Comparison of ENCODE assay signal across 12 cellular contexts in the genomic region with DNA sequence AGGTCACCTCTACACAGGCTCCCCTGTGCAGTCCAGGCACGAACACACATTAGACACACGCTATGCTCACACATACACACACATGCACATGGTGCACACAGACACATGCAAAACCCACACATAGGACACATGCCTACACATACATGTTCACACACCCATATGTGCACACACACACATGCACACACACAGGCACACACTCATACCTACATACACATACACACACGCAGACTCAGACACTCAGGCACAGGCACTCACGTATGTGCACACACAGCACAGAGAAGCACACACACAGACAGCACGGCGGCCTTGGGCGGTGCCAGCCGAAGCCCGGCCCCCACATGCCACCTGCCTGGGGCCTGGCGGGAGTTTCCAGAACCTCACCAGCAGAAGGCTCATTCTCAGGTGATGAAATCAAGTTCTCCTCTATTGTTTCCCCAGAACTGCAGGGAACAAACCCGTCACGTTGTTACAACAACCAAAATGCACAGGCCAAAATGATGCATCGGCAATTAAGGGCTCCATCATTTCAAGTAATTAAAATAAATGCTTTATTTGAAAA. TPM values are rescaled to one million over a fixed set of nuclear protein-coding genes. Genes with fewer than 3 reads are reported as not detected.
DNase-seq lines count a peak whose midpoint lies in the region; ATAC-seq, FAIRE-seq and TF ChIP-seq lines count a peak whose summit lies in the region.
"Had no signal": no experiment of that assay in that cellular context is flagged by ENCODE, and none has a peak within 500 bp of the region (broad histone marks: within the 10 kb centered on the region; RNA-seq: fewer than 3 reads in every experiment).

No MANE protein-coding gene starts in this region.

- H3K27me3 ChIP-seq in right atrium auricular region (no peaks in the 10 kb centered on the region), K562 (ENCODE audit: control insufficient read depth in 2 of 2, insufficient read depth in 2 of 2, low read length in 2 of 2) (no peaks in the 10 kb centered on the region), prostate gland (replicated peaks; ENCODE audit: insufficient read depth) (no peaks in the 10 kb centered on the region)

- CTCF ChIA-PET in K562 (lab: Yijun Ruan, JAX; ENCODE audit: low intra/inter-chr PET ratio) = no interaction called here

- H3K27ac ChIP-seq in right atrium auricular region (no peak overlapping the region), K562 (ENCODE audit: extremely low read depth, low read depth, low read length) (no peak overlapping the region), prostate gland (no peak overlapping the region)

- H3K36me3 ChIP-seq in right atrium auricular region (no peaks in the 10 kb centered on the region), K562 (ENCODE audit: control insufficient read depth, insufficient read depth, low read length) (no peaks in the 10 kb centered on the region; the same call in 2 of the 3 replicates), prostate gland (no peaks in the 10 kb centered on the region)

- no peak for TF ChIP-seq EP300 in K562 (IDR thresholded peaks at IDR 0.05; ENCODE audit: low read length)

- H3K9ac ChIP-seq in K562 (ENCODE audit: insufficient read depth in 1 of 2, low read depth in 2 of 2, low read length in 2 of 2) = 0 out of 4 replicates have a peak overlapping the region, but pooled peaks of 1 of the 2 experiments have one; percentile 5

- WGBS in K562 (ENCODE audit: insufficient coverage, low coverage, missing lambda C conversion rate) = 84% methylated on average over 13 of the region's 13 CpGs
- WGBS in lower leg skin, 2 donors = 48 to 74% methylated on average over 13 of the region's 13 CpGs
- 89% methylated on average over 13 of the region's 13 CpGs for WGBS in prostate gland

- no peak for TF ChIP-seq RAD21 in K562 (CRISPR knock-in tag; conservative IDR thresholded peaks at IDR 0.05 in 1 of 2, IDR thresholded peaks at IDR 0.05 in 1 of 2)

- peak; percentile 40 for DNase-seq in right atrium auricular region (ENCODE audit: low spot score)
- DNase-seq in Right ventricle myocardium superior = no peak
- DNase-seq in K562 (ENCODE audit: extremely low read depth in 1 of 4, low spot score in 3 of 4) = no peak
- DNase-seq in lower leg skin (ENCODE audit: low spot score in 2 of 2) = peak; percentile 27 to 78
- no peak for DNase-seq in prostate gland (ENCODE audit: low spot score)
- no peak for DNase-seq in NCI-H2227 treated with DMSO at 0.1 percent for 48 hours (lab: John Stamatoyannopoulos, UW)
- DNase-seq in C1 segment of cervical spinal cord (lab: John Stamatoyannopoulos, UW) = no peak
- no peak for DNase-seq in NCI-H446 treated with DMSO at 0.1 percent for 48 hours (lab: John Stamatoyannopoulos, UW)
- DNase-seq: activated naive CD4-positive, alpha-beta T cell treated with anti-CD3 and anti-CD28 coated beads, Interleukin-2, amount 10 ng/mL, durations not matched to agents 7 days and 5 days; DMS 273 treated with DMSO at 0.1 percent for 48 hours; SIG-M5 had no signal

- intact Hi-C loops in Right ventricle myocardium superior (cut with DNase I) (no loop called here), K562 (cut with micrococcal nuclease) (no loop called here), lower leg skin (cut with DNase I; ENCODE audit: low total_unique reads) (no loop called here), prostate gland (cut with DNase I) (no loop called here)

- H3K4me1 ChIP-seq in right atrium auricular region (no peaks in the 10 kb centered on the region), K562 (replicated peaks in 1 of 2; ENCODE audit: control insufficient read depth in 2 of 2, insufficient read depth in 2 of 2, low read length in 2 of 2) (peaks cover 13 to 59% of the 10 kb centered on the region in 2 experiments; a peak in 4 of 5 replicates), prostate gland (replicated peaks) (no peaks in the 10 kb centered on the region)

- TF ChIP-seq CTCF in right atrium auricular region (IDR thresholded peaks at IDR 0.05) (no peak), K562 (IDR thresholded peaks at IDR 0.05 in 2 of 3, conservative IDR thresholded peaks at IDR 0.05 in 1 of 3; ENCODE audit: insufficient read depth in 2 of 3, low read depth in 1 of 3, low read length in 3 of 3) (no peak), lower leg skin (IDR thresholded peaks at IDR 0.05) (no peak), prostate gland (IDR thresholded peaks at IDR 0.05) (no peak)

- H4K20me1 ChIP-seq in K562 (replicated peaks; ENCODE audit: control insufficient read depth, insufficient read depth, low read length) = no peaks in the 10 kb centered on the region; the same call in 1 of the 2 replicates

- peaks cover 3% of the 10 kb centered on the region for H3K9me1 ChIP-seq in K562 (ENCODE audit: control insufficient read depth, insufficient read depth, low read length)

- no peaks in the 10 kb centered on the region for H3K79me2 ChIP-seq in K562 (ENCODE audit: control insufficient read depth, insufficient read depth, low read length)

- ATAC-seq in Right ventricle myocardium superior (ENCODE audit: poor library complexity) = no peak
- ATAC-seq in K562 = no peak

- POLR2A ChIA-PET in K562 (lab: Yijun Ruan, JAX) = interaction anchor here (0.6 to 16.0 kb wide), 3 partner anchors 8 to 31 kb away, joined by 5 to 247 read pairs (median 31); no protein-coding TSS in a partner anchor

- H3K4me3 ChIP-seq in right atrium auricular region (no peak overlapping the region), K562 (no peak overlapping the region), lower leg skin (ENCODE audit: low read depth, poor library complexity, severe bottlenecking) (no peak overlapping the region), prostate gland (no peak overlapping the region)

- H3K9me3 ChIP-seq in right atrium auricular region = no peaks in the 10 kb centered on the region
- no peaks in the 10 kb centered on the region; the same call in 1 of the 2 replicates for H3K9me3 ChIP-seq in K562 (replicated peaks; ENCODE audit: control insufficient read depth, insufficient read depth, low read depth, low read length)
- no peaks in the 10 kb centered on the region for H3K9me3 ChIP-seq in prostate gland

- no peak overlapping the region for H2AFZ ChIP-seq in K562 (ENCODE audit: low read depth, low read length)

- H3K4me2 ChIP-seq in K562 (ENCODE audit: insufficient read depth, low read length) = no peak overlapping the region

- TF ChIP-seq POLR2A in K562 (conservative IDR thresholded peaks at IDR 0.05) (no peak), lower leg skin (IDR thresholded peaks at IDR 0.05) (no peak), prostate gland (IDR thresholded peaks at IDR 0.05) (no peak)

- FAIRE-seq in K562 (lab: Jason Lieb, UNC) = peak; percentile 6
- FAIRE-seq: kidney had no signal

- BruUV-seq in K562 (replicated peaks; lab: Mats Ljungman, UMichigan) = no TSS peak

- in situ Hi-C loops in K562 (cut with MboI) = no loop called here

TF ChIP-seq in K562, 482 proteins besides CTCF, POLR2A, EP300 and RAD21 (continues in another document):
- TF ChIP-seq RCOR1 (IDR thresholded peaks at IDR 0.05; ENCODE audit: borderline replicate concordance in 1 of 2, low read depth in 2 of 2, low read length in 2 of 2) = 0 out of 4 replicates have a peak, but pooled peaks of 1 of the 2 experiments have one; percentile 23
- TF ChIP-seq SMARCE1 (IDR thresholded peaks at IDR 0.05) = no peak
- TF ChIP-seq DNMT1 (IDR thresholded peaks at IDR 0.05) = no peak

RNA-seq across cellular contexts. Expression of a gene that starts 31.0 kb away (rescaled TPM):
- 1 to 10 TPM; 2.6 to 4.7 TPM for total RNA-seq in right atrium auricular region
- total RNA-seq in Right ventricle myocardium superior = 2.5 TPM
- total RNA-seq in K562 (2011; cell fraction: chromatin; rRNA removed; ENCODE audit: low replicate concordance) = 5.3 and 21.3 TPM in 2 replicates
- total RNA-seq in K562 (2011; cell fraction: nucleolus; rRNA removed) = 21.8 and 25.5 TPM in 2 replicates
- 7.3 and 7.8 TPM in 2 replicates for total RNA-seq in K562 (2011; cell fraction: nucleoplasm; rRNA removed)
- 48.9 and 69.1 TPM in 2 replicates for total RNA-seq in K562 (2014; rRNA removed)
- total RNA-seq in K562 (2014; rRNA removed; fragmentation: Illumina TruSeq; extraction: Trizol) = 0.57 and 0.84 TPM in 2 replicates
- total RNA-seq in K562 (2015; rRNA removed; fragmentation: Illumina TruSeq; extraction: Trizol) = 17.8 and 20.6 TPM in 2 replicates
- 50.5 and 55.3 TPM in 2 replicates for total RNA-seq in K562 (2021)
- polyA plus RNA-seq in K562 (2011; rRNA removed) = 10.2 and 35.0 TPM in 2 replicates
- 37.2 and 43.8 TPM in 2 replicates for polyA plus RNA-seq in K562 (2011; cell fraction: cytosol; rRNA removed)
- 33.2 and 43.3 TPM in 2 replicates for polyA plus RNA-seq in K562 (2011; cell fraction: nucleus; rRNA removed)
- polyA plus RNA-seq in K562 (2012) = 42.2 and 62.2 TPM in 2 replicates
- 1.9 and 18.0 TPM in 2 replicates for polyA plus RNA-seq in K562 (2014; fragmentation: Illumina TruSeq; extraction: Trizol)
- 1 to 10 TPM in 1 of 2 experiments, under 1 TPM in 1; 0.56 to 3.5 TPM for polyA plus RNA-seq in K562 (2014; fragmentation: Nextera tagmentation; extraction: Ambion mirVana)
- 40.7 and 41.3 TPM in 2 replicates for polyA plus RNA-seq in K562 (2014; rRNA removed)
- 2.8 and 3.7 TPM in 2 replicates for polyA minus RNA-seq in K562 (2011; rRNA and poly(A)+ RNA removed)
- polyA minus RNA-seq in K562 (2011; cell fraction: cytosol; rRNA and poly(A)+ RNA removed) = 13.2 and 33.0 TPM in 2 replicates
- 12.0 and 14.3 TPM in 2 replicates for polyA minus RNA-seq in K562 (2011; cell fraction: nucleus; rRNA and poly(A)+ RNA removed)
- total RNA-seq in lower leg skin = 10 to 100 TPM; 10.0 to 16.2 (median 11.2) TPM
- 10 to 100 TPM in 1 of 2 donors, 1 to 10 TPM in 1; 5.6 to 12.0 TPM for total RNA-seq in prostate gland

RNA-seq across cellular contexts. Expression of a gene that starts 31.0 kb away (rescaled TPM):
- total RNA-seq in right atrium auricular region (1 to 10 TPM; 7.9 to 8.1 TPM), Right ventricle myocardium superior (6.2 TPM), K562 (2014; rRNA removed) (32.5 and 42.0 TPM in 2 replicates), K562 (2014; rRNA removed; fragmentation: Illumina TruSeq; extraction: Trizol) (16.3 and 19.8 TPM in 2 replicates), K562 (2015; rRNA removed; fragmentation: Illumina TruSeq; extraction: Trizol) (26.2 and 28.8 TPM in 2 replicates), K562 (2021) (75.4 and 75.5 TPM in 2 replicates), lower leg skin (10 to 100 TPM; 24.5 to 28.0 (median 27.1) TPM), prostate gland (10 to 100 TPM; 15.7 to 41.9 TPM)
- 82.4 and 192 TPM in 2 replicates for total RNA-seq in K562 (2011; cell fraction: chromatin; rRNA removed; ENCODE audit: low replicate concordance)
- total RNA-seq in K562 (2011; cell fraction: nucleolus; rRNA removed) = 134 and 166 TPM in 2 replicates
- 107 and 110 TPM in 2 replicates for total RNA-seq in K562 (2011; cell fraction: nucleoplasm; rRNA removed)
- polyA plus RNA-seq in K562 (2011; rRNA removed) (32.7 and 82.6 TPM in 2 replicates), K562 (2014; fragmentation: Illumina TruSeq; extraction: Trizol) (39.2 and 40.1 TPM in 2 replicates), K562 (2014; fragmentation: Nextera tagmentation; extraction: Ambion mirVana) (10 to 100 TPM; 23.6 to 33.7 TPM), K562 (2014; rRNA removed) (28.2 and 31.2 TPM in 2 replicates)
- polyA plus RNA-seq in K562 (2011; cell fraction: cytosol; rRNA removed) = 68.8 and 74.9 TPM in 2 replicates
- polyA plus RNA-seq in K562 (2011; cell fraction: nucleus; rRNA removed) = 124 and 157 TPM in 2 replicates
- polyA plus RNA-seq in K562 (2012) = 40.3 and 56.9 TPM in 2 replicates
- polyA minus RNA-seq in K562 (2011; rRNA and poly(A)+ RNA removed) = 49.5 and 66.5 TPM in 2 replicates
- polyA minus RNA-seq in K562 (2011; cell fraction: cytosol; rRNA and poly(A)+ RNA removed) = 31.7 and 46.0 TPM in 2 replicates
- 42.7 and 85.4 TPM in 2 replicates for polyA minus RNA-seq in K562 (2011; cell fraction: nucleus; rRNA and poly(A)+ RNA removed)

Comparison
In these comparisons a context has a peak if more than half of its experiments do, and no peak if none do; other contexts are left out.
1. DNase-seq: peak in right atrium auricular region (single experiment) and lower leg skin (2 of 2); none in Right ventricle myocardium superior (single experiment), K562 (0 of 4), prostate gland (single experiment), NCI-H2227 treated with DMSO at 0.1 percent for 48 hours (single experiment), C1 segment of cervical spinal cord (0 of 14) and NCI-H446 treated with DMSO at 0.1 percent for 48 hours (single experiment).